In genomic region chr20:50932016-50932338, GRCh38 we compare ENCODE assay signal across 9 cellular contexts. TPM values are rescaled to one million over a fixed set of nuclear protein-coding genes. Genes with fewer than 3 reads are reported as not detected.
DNase-seq lines count a peak whose midpoint lies in the region; ATAC-seq and TF ChIP-seq lines count a peak whose summit lies in the region.
"Had no signal": no experiment of that assay in that cellular context is flagged by ENCODE, and none has a peak within 500 bp of the region (broad histone marks: within the 10 kb centered on the region; RNA-seq: fewer than 3 reads in every experiment).

No MANE protein-coding gene starts in this region.

- H3K4me1 Mint-ChIP-seq in endothelial cell (ENCODE audit: unreplicated experiment) (peaks cover 28% of the 10 kb centered on the region), progenitor cell of endocrine pancreas (ENCODE audit: low read depth) (peaks cover 27% of the 10 kb centered on the region)

- CTCF ChIA-PET in OCI-LY7 (lab: Charles Lee; ENCODE audit: unreplicated experiment): no interaction called here

- in situ Hi-C loops in G401 (cut with HindIII; ENCODE audit: low sequenced_read_pairs): no loop called here

- intact Hi-C loops in OCI-LY7 (cut with micrococcal nuclease; ENCODE audit: unreplicated experiment): no loop called here
- intact Hi-C loops in aorta (cut with DNase I): no loop called here

- peaks cover 34% of the 10 kb centered on the region for H3K79me2 ChIP-seq in OCI-LY7 (ENCODE audit: insufficient read depth, low read depth, low read length)

- ATAC-seq in aorta (ENCODE audit: low FRiP score): no peak
- ATAC-seq in GM21528 (IDR thresholded peaks at IDR 0.05; ENCODE audit: low FRiP score, unreplicated experiment): no peak

- H4K20me1 ChIP-seq in OCI-LY7 (ENCODE audit: insufficient read depth, low read length): peaks cover 14% of the 10 kb centered on the region

- 31 to 34% methylated on average over 6 of the region's 6 CpGs for WGBS in aorta, 2 donors

- H3K36me3 Mint-ChIP-seq in endothelial cell (ENCODE audit: low read depth, unreplicated experiment) (peaks cover 29% of the 10 kb centered on the region), progenitor cell of endocrine pancreas (ENCODE audit: insufficient read depth) (peaks cover 33% of the 10 kb centered on the region)

- BruUV-seq in OCI-LY7 (replicated peaks; lab: Mats Ljungman, UMichigan): TSS peak; percentile 64

- TF ChIP-seq CTCF in OCI-LY7 (conservative IDR thresholded peaks at IDR 0.05; ENCODE audit: low read length) (no peak), endothelial cell (IDR thresholded peaks at IDR 0.05; ENCODE audit: unreplicated experiment) (no peak), progenitor cell of endocrine pancreas (IDR thresholded peaks at IDR 0.05; ENCODE audit: unreplicated experiment) (no peak)

- H3K27me3 ChIP-seq in aorta (ENCODE audit: control insufficient read depth in 1 of 2, insufficient read depth in 2 of 2, low read length in 1 of 2): no peaks in the 10 kb centered on the region

- DNase-seq in G401 (ENCODE audit: low spot score) (peak; percentile 39), OCI-LY7 (ENCODE audit: low spot score) (no peak), endothelial cell (ENCODE audit: low spot score) (no peak), progenitor cell of endocrine pancreas (ENCODE audit: low spot score, unreplicated experiment) (no peak), aorta (no peak), H4 (ENCODE audit: low spot score) (no peak)
- no peak for DNase-seq in stimulated activated CD4-positive, alpha-beta T cell treated with anti-CD3 and anti-CD28 coated beads, Interleukin-1b, Interleukin-23, amount 100 ng/mL, for 48 hours

- POLR2A ChIA-PET in OCI-LY7 (lab: Charles Lee): interaction anchor here (0.6 to 1.3 kb wide), 4 partner anchors 22 to 119 kb away, joined by 3 to 6 read pairs (median 4); no protein-coding TSS in a partner anchor

- H3K27ac Mint-ChIP-seq in endothelial cell (ENCODE audit: unreplicated experiment): peak overlapping the region; percentile 32
- H3K27ac Mint-ChIP-seq in progenitor cell of endocrine pancreas: peak overlapping the region; percentile 100

- peaks cover 37% of the 10 kb centered on the region for H3K4me1 ChIP-seq in OCI-LY7 (ENCODE audit: insufficient read depth, low read length, poor library complexity, severe bottlenecking)
- H3K4me1 ChIP-seq in aorta (ENCODE audit: control insufficient read depth in 1 of 2, insufficient read depth in 2 of 2, low read length in 2 of 2): no peaks in the 10 kb centered on the region

- H3K27me3 Mint-ChIP-seq in endothelial cell (ENCODE audit: unreplicated experiment) (peaks cover 6% of the 10 kb centered on the region), progenitor cell of endocrine pancreas (no peaks in the 10 kb centered on the region)

- peak overlapping the region; percentile 51; the same call in 1 of the 2 replicates for H2AFZ ChIP-seq in OCI-LY7 (ENCODE audit: low read length)

- no peaks in the 10 kb centered on the region for H3K9me3 Mint-ChIP-seq in endothelial cell (ENCODE audit: unreplicated experiment)
- H3K9me3 Mint-ChIP-seq in progenitor cell of endocrine pancreas (ENCODE audit: low read depth): no peaks in the 10 kb centered on the region

- H3K4me3 Mint-ChIP-seq in endothelial cell (ENCODE audit: unreplicated experiment): peak overlapping the region; percentile 75
- H3K4me3 Mint-ChIP-seq in progenitor cell of endocrine pancreas (ENCODE audit: low read depth): peak overlapping the region; percentile 61

- H3K9me3 ChIP-seq in OCI-LY7 (ENCODE audit: low read length) (no peaks in the 10 kb centered on the region), aorta (ENCODE audit: control insufficient read depth, low read length) (no peaks in the 10 kb centered on the region)
- H3K9me3 ChIP-seq: mucosa of descending colon had no signal

- H3K9me2 ChIP-seq in OCI-LY7 (ENCODE audit: insufficient read depth, low read length): no peaks in the 10 kb centered on the region

- H3K4me3 ChIP-seq in OCI-LY7 (ENCODE audit: low read depth, low read length, poor library complexity, severe bottlenecking) (peak overlapping the region; percentile 69), aorta (ENCODE audit: low read length in 2 of 2) (no peak overlapping the region)

- H3K36me3 ChIP-seq in OCI-LY7 (ENCODE audit: insufficient read depth, low read length) (peaks cover 84% of the 10 kb centered on the region), aorta (ENCODE audit: control insufficient read depth in 1 of 2, insufficient read depth in 2 of 2, low read length in 1 of 2) (peaks cover 0 to 2% of the 10 kb centered on the region in 2 donors)

- H3K4me2 ChIP-seq in OCI-LY7 (ENCODE audit: low read length): peak overlapping the region; percentile 78

- H3K27ac ChIP-seq in OCI-LY7 (ENCODE audit: low read depth, low read length, poor library complexity, severe bottlenecking) (peak overlapping the region; percentile 85), aorta (ENCODE audit: low read depth in 1 of 2, low read length in 2 of 2) (peak overlapping the region in 1 of 2 donors; percentile 15)

RNA-seq across cellular contexts. Expression of gene ADNP, which starts 0.7 kb away (rescaled TPM):
- 11.9 and 16.5 TPM in 2 replicates for total RNA-seq in G401 (2014; rRNA removed; shearing (Covaris generic))
- 51.5 and 58.6 TPM in 2 replicates for total RNA-seq in OCI-LY7 (2014; rRNA removed; shearing (Covaris generic))
- total RNA-seq in OCI-LY7 (2022): 94.9 and 105 TPM in 2 replicates
- total RNA-seq in endothelial cell (ENCODE audit: unreplicated experiment): 92.7 TPM
- 127 and 144 TPM in 2 replicates for total RNA-seq in progenitor cell of endocrine pancreas
- total RNA-seq in aorta: 10 to 100 TPM; 48.1 to 61.4 TPM
- 10 to 100 TPM in 1 of 2 donors, 1 to 10 TPM in 1; 9.4 to 29.8 TPM for polyA plus RNA-seq in aorta
- 18.1 and 18.8 TPM in 2 replicates for total RNA-seq in H4 (2014; rRNA removed; shearing (Covaris generic))

RNA-seq across cellular contexts. Expression of gene DPM1, which starts 26.4 kb away (rescaled TPM):
- 148 and 156 TPM in 2 replicates for total RNA-seq in G401 (2014; rRNA removed; shearing (Covaris generic))
- total RNA-seq in OCI-LY7 (2014; rRNA removed; shearing (Covaris generic)): 60.2 and 70.1 TPM in 2 replicates
- total RNA-seq in OCI-LY7 (2022) (68.2 and 71.2 TPM in 2 replicates), endothelial cell (ENCODE audit: unreplicated experiment) (40.0 TPM), progenitor cell of endocrine pancreas (41.4 and 43.9 TPM in 2 replicates), aorta (10 to 100 TPM; 29.6 to 35.8 TPM)
- 10 to 100 TPM; 54.5 to 59.0 TPM for polyA plus RNA-seq in aorta
- 115 and 141 TPM in 2 replicates for total RNA-seq in H4 (2014; rRNA removed; shearing (Covaris generic))

RNA-seq across cellular contexts. Expression of gene MOCS3, which starts 26.6 kb away (rescaled TPM):
- total RNA-seq in G401 (2014; rRNA removed; shearing (Covaris generic)): 14.0 and 15.0 TPM in 2 replicates
- total RNA-seq in OCI-LY7 (2014; rRNA removed; shearing (Covaris generic)): 4.8 and 7.7 TPM in 2 replicates
- total RNA-seq in OCI-LY7 (2022) (5.6 and 5.8 TPM in 2 replicates), endothelial cell (ENCODE audit: unreplicated experiment) (6.3 TPM), progenitor cell of endocrine pancreas (5.6 and 5.8 TPM in 2 replicates), aorta (1 to 10 TPM; 2.7 to 3.2 TPM)
- 1 to 10 TPM; 1.0 to 2.6 TPM for polyA plus RNA-seq in aorta
- 5.8 and 6.4 TPM in 2 replicates for total RNA-seq in H4 (2014; rRNA removed; shearing (Covaris generic))
